In genomic region chr9:99296375-99296951, GRCh38 we compare ENCODE assay signal across 8 cellular contexts.
A peak's percentile ranks its signal among the peaks of the same experiment; 100 is the strongest.
DNase-seq lines count a peak whose midpoint lies in the region; ATAC-seq and TF ChIP-seq lines count a peak whose summit lies in the region.

No MANE protein-coding gene starts in this region.

- no peak for TF ChIP-seq CTCF in transverse colon (IDR thresholded peaks at IDR 0.05)

- H3K27ac ChIP-seq in right cardiac atrium (ENCODE audit: low read length) (no peak overlapping the region), transverse colon (peak overlapping the region in 1 of 4 donors; percentile 21)

- TF ChIP-seq POLR2A in transverse colon (IDR thresholded peaks at IDR 0.05) = no peak

- no peak for TF ChIP-seq EP300 in transverse colon (IDR thresholded peaks at IDR 0.05; ENCODE audit: low read depth)

- H3K4me3 ChIP-seq in right cardiac atrium (ENCODE audit: low read length) = no peak overlapping the region
- peak overlapping the region in 3 of 4 donors; percentile 11 to 17 (median 12) for H3K4me3 ChIP-seq in transverse colon

- no peaks in the 10 kb centered on the region for H3K36me3 Mint-ChIP-seq in activated naive CD8-positive, alpha-beta T cell treated with anti-CD3 and anti-CD28 coated beads for 36 hours
- H3K36me3 Mint-ChIP-seq in activated naive CD8-positive, alpha-beta T cell treated with anti-CD3 and anti-CD28 coated beads, Interleukin-2, amount 50 U/mL, for 24 hours (ENCODE audit: low read depth) = no peaks in the 10 kb centered on the region
- H3K36me3 Mint-ChIP-seq in activated CD4-positive, alpha-beta T cell treated with anti-CD3 and anti-CD28 coated beads, Interleukin-2, amount 10 ng/mL, durations not matched to agents 24 days and 14 days (ENCODE audit: low read depth) = no peaks in the 10 kb centered on the region

- no peaks in the 10 kb centered on the region for H3K9me3 Mint-ChIP-seq in activated naive CD8-positive, alpha-beta T cell treated with anti-CD3 and anti-CD28 coated beads for 36 hours
- H3K9me3 Mint-ChIP-seq in activated naive CD8-positive, alpha-beta T cell treated with anti-CD3 and anti-CD28 coated beads, Interleukin-2, amount 50 U/mL, for 24 hours = no peaks in the 10 kb centered on the region
- no peaks in the 10 kb centered on the region for H3K9me3 Mint-ChIP-seq in activated CD4-positive, alpha-beta T cell treated with anti-CD3 and anti-CD28 coated beads, Interleukin-2, amount 10 ng/mL, durations not matched to agents 24 days and 14 days

- no peaks in the 10 kb centered on the region for H3K4me1 ChIP-seq in right cardiac atrium (ENCODE audit: control insufficient read depth, insufficient read depth, low read length)
- no peaks in the 10 kb centered on the region for H3K4me1 ChIP-seq in transverse colon

- no peak for ATAC-seq in activated naive CD8-positive, alpha-beta T cell treated with anti-CD3 and anti-CD28 coated beads, Interleukin-2, amount 50 U/mL, for 24 hours
- ATAC-seq in right cardiac atrium (peak; percentile 63 to 67), HG03565 (IDR thresholded peaks at IDR 0.05; ENCODE audit: unreplicated experiment) (no peak), HG02970 (IDR thresholded peaks at IDR 0.05; ENCODE audit: low FRiP score, unreplicated experiment) (no peak)

- intact Hi-C loops in activated CD4-positive, alpha-beta T cell treated with anti-CD3 and anti-CD28 coated beads, Interleukin-2, amount 10 ng/mL, durations not matched to agents 24 days and 14 days (cut with micrococcal nuclease) = no loop called here
- intact Hi-C loops in right cardiac atrium (cut with DNase I) = no loop called here
- intact Hi-C loops in transverse colon (cut with DNase I; ENCODE audit: low total_unique reads) = loop anchor here (5.0 kb wide), 1 partner anchor 1266 kb away; no protein-coding TSS in a partner anchor

- in situ Hi-C loops in transverse colon (cut with MboI; ENCODE audit: low pct_ligation_motif_present in 1 of 4, low pct_unique_long_range_greater_than_20kb in 1 of 4, low sequenced_read_pairs in 3 of 4) = no loop called here

- no peaks in the 10 kb centered on the region for H3K36me3 ChIP-seq in transverse colon

- no peak overlapping the region for H3K4me3 Mint-ChIP-seq in activated naive CD8-positive, alpha-beta T cell treated with anti-CD3 and anti-CD28 coated beads for 36 hours
- no peak overlapping the region for H3K4me3 Mint-ChIP-seq in activated naive CD8-positive, alpha-beta T cell treated with anti-CD3 and anti-CD28 coated beads, Interleukin-2, amount 50 U/mL, for 24 hours
- no peak overlapping the region for H3K4me3 Mint-ChIP-seq in activated CD4-positive, alpha-beta T cell treated with anti-CD3 and anti-CD28 coated beads, Interleukin-2, amount 10 ng/mL, durations not matched to agents 24 days and 14 days

- peaks cover 10% of the 10 kb centered on the region for H3K27me3 Mint-ChIP-seq in activated naive CD8-positive, alpha-beta T cell treated with anti-CD3 and anti-CD28 coated beads for 36 hours
- H3K27me3 Mint-ChIP-seq in activated naive CD8-positive, alpha-beta T cell treated with anti-CD3 and anti-CD28 coated beads, Interleukin-2, amount 50 U/mL, for 24 hours = peaks cover 17% of the 10 kb centered on the region
- peaks cover 24% of the 10 kb centered on the region for H3K27me3 Mint-ChIP-seq in activated CD4-positive, alpha-beta T cell treated with anti-CD3 and anti-CD28 coated beads, Interleukin-2, amount 10 ng/mL, durations not matched to agents 24 days and 14 days

- no peaks in the 10 kb centered on the region for H3K4me1 Mint-ChIP-seq in activated naive CD8-positive, alpha-beta T cell treated with anti-CD3 and anti-CD28 coated beads for 36 hours
- no peaks in the 10 kb centered on the region for H3K4me1 Mint-ChIP-seq in activated naive CD8-positive, alpha-beta T cell treated with anti-CD3 and anti-CD28 coated beads, Interleukin-2, amount 50 U/mL, for 24 hours
- peaks cover 4% of the 10 kb centered on the region for H3K4me1 Mint-ChIP-seq in activated CD4-positive, alpha-beta T cell treated with anti-CD3 and anti-CD28 coated beads, Interleukin-2, amount 10 ng/mL, durations not matched to agents 24 days and 14 days

- H3K27me3 ChIP-seq in right cardiac atrium (ENCODE audit: control insufficient read depth, insufficient read depth) (no peaks in the 10 kb centered on the region), transverse colon (no peaks in the 10 kb centered on the region)

- 48% methylated on average over 36 of the region's 36 CpGs for WGBS in right cardiac atrium
- WGBS in transverse colon (ENCODE audit: low coverage in 1 of 2), 2 donors = 66% methylated on average over 36 of the region's 36 CpGs; no CpG with 5 or more reads in 1 of the 2 donors

- H3K9me3 ChIP-seq in right cardiac atrium (ENCODE audit: control insufficient read depth, low read length) (no peaks in the 10 kb centered on the region), transverse colon (no peaks in the 10 kb centered on the region)

- peak; percentile 25 for DNase-seq in activated naive CD8-positive, alpha-beta T cell treated with anti-CD3 and anti-CD28 coated beads for 36 hours
- no peak for DNase-seq in activated naive CD8-positive, alpha-beta T cell treated with anti-CD3 and anti-CD28 coated beads, Interleukin-2, amount 50 U/mL, for 24 hours
- peak; percentile 57 for DNase-seq in activated CD4-positive, alpha-beta T cell treated with anti-CD3 and anti-CD28 coated beads, Interleukin-2, amount 10 ng/mL, durations not matched to agents 24 days and 14 days
- DNase-seq in right cardiac atrium (peak; percentile 33 to 74 (median 63)), transverse colon (no peak)
- DNase-seq in effector CD8-positive, alpha-beta T cell (lab: John Stamatoyannopoulos, UW) = no peak

- H3K27ac Mint-ChIP-seq in activated naive CD8-positive, alpha-beta T cell treated with anti-CD3 and anti-CD28 coated beads for 36 hours = peak overlapping the region; percentile 32
- H3K27ac Mint-ChIP-seq in activated naive CD8-positive, alpha-beta T cell treated with anti-CD3 and anti-CD28 coated beads, Interleukin-2, amount 50 U/mL, for 24 hours = no peak overlapping the region
- no peak overlapping the region for H3K27ac Mint-ChIP-seq in activated CD4-positive, alpha-beta T cell treated with anti-CD3 and anti-CD28 coated beads, Interleukin-2, amount 10 ng/mL, durations not matched to agents 24 days and 14 days

Comparison
In these comparisons a context has a peak if more than half of its experiments do, and no peak if none do; other contexts are left out.
1. DNase-seq: peak in activated naive CD8-positive, alpha-beta T cell treated with anti-CD3 and anti-CD28 coated beads for 36 hours (single experiment), activated CD4-positive, alpha-beta T cell treated with anti-CD3 and anti-CD28 coated beads, Interleukin-2, amount 10 ng/mL, durations not matched to agents 24 days and 14 days (single experiment) and right cardiac atrium (3 of 3); none in activated naive CD8-positive, alpha-beta T cell treated with anti-CD3 and anti-CD28 coated beads, Interleukin-2, amount 50 U/mL, for 24 hours (single experiment), transverse colon (single experiment) and effector CD8-positive, alpha-beta T cell (single experiment).
2. ATAC-seq: peak in right cardiac atrium (2 of 2); none in activated naive CD8-positive, alpha-beta T cell treated with anti-CD3 and anti-CD28 coated beads, Interleukin-2, amount 50 U/mL, for 24 hours (single experiment), HG03565 (single experiment) and HG02970 (single experiment).